3 cellular contexts compared by ENCODE assay signal in the genomic region with DNA sequence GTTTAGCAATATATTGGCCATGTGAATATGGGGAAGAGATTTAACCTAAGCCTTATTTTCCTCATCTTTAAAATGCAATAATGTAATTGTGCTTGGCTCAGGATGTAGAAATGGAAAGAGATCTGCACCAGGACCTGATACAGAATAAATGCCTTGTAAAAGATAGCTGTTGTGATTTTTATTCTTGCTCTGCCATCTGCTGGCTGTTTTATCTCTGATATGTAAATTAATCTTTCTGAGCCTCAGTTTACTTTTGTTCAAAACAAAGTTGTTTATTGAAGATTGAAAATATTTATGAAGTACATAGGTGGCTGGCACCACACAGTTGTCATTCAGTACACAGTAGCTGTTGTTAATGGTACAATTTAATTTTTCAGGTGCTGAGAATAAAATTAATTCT.
TF ChIP-seq lines count a peak whose summit lies in the region.

No MANE protein-coding gene starts in this region.

TF ChIP-seq in A549, 52 proteins besides CTCF, POLR2A, EP300 and RAD21:
- peak; percentile 49; the same call in 2 of the 3 replicates for TF ChIP-seq SMC3 (IDR thresholded peaks at IDR 0.05)
- no peak for TF ChIP-seq FOSL2 (IDR thresholded peaks at IDR 0.05)
- TF ChIP-seq FOSL2 (CRISPR knock-in tag; IDR thresholded peaks at IDR 0.05), result no peak

TF ChIP-seq in HCT116, 20 proteins besides CTCF, POLR2A, EP300 and RAD21:
- TF ChIP-seq, protein P1, sequence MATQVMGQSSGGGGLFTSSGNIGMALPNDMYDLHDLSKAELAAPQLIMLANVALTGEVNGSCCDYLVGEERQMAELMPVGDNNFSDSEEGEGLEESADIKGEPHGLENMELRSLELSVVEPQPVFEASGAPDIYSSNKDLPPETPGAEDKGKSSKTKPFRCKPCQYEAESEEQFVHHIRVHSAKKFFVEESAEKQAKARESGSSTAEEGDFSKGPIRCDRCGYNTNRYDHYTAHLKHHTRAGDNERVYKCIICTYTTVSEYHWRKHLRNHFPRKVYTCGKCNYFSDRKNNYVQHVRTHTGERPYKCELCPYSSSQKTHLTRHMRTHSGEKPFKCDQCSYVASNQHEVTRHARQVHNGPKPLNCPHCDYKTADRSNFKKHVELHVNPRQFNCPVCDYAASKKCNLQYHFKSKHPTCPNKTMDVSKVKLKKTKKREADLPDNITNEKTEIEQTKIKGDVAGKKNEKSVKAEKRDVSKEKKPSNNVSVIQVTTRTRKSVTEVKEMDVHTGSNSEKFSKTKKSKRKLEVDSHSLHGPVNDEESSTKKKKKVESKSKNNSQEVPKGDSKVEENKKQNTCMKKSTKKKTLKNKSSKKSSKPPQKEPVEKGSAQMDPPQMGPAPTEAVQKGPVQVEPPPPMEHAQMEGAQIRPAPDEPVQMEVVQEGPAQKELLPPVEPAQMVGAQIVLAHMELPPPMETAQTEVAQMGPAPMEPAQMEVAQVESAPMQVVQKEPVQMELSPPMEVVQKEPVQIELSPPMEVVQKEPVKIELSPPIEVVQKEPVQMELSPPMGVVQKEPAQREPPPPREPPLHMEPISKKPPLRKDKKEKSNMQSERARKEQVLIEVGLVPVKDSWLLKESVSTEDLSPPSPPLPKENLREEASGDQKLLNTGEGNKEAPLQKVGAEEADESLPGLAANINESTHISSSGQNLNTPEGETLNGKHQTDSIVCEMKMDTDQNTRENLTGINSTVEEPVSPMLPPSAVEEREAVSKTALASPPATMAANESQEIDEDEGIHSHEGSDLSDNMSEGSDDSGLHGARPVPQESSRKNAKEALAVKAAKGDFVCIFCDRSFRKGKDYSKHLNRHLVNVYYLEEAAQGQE (IDR thresholded peaks at IDR 0.05; ENCODE audit: low read depth), result no peak
- no peak for TF ChIP-seq EGR1 (IDR thresholded peaks at IDR 0.05; ENCODE audit: low read depth)
- TF ChIP-seq SP1 (IDR thresholded peaks at IDR 0.05; ENCODE audit: low read depth), result no peak
- no peak for TF ChIP-seq EZH2 (IDR thresholded peaks at IDR 0.05)
- TF ChIP-seq, protein P2, sequence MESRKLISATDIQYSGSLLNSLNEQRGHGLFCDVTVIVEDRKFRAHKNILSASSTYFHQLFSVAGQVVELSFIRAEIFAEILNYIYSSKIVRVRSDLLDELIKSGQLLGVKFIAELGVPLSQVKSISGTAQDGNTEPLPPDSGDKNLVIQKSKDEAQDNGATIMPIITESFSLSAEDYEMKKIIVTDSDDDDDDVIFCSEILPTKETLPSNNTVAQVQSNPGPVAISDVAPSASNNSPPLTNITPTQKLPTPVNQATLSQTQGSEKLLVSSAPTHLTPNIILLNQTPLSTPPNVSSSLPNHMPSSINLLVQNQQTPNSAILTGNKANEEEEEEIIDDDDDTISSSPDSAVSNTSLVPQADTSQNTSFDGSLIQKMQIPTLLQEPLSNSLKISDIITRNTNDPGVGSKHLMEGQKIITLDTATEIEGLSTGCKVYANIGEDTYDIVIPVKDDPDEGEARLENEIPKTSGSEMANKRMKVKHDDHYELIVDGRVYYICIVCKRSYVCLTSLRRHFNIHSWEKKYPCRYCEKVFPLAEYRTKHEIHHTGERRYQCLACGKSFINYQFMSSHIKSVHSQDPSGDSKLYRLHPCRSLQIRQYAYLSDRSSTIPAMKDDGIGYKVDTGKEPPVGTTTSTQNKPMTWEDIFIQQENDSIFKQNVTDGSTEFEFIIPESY (IDR thresholded peaks at IDR 0.05; ENCODE audit: extremely low read depth, insufficient replicate concordance, low read length), result no peak
- no peak for TF ChIP-seq EZH2phosphoT487 (IDR thresholded peaks at IDR 0.05; ENCODE audit: borderline replicate concordance)
- no peak for TF ChIP-seq POLR2AphosphoS5 (IDR thresholded peaks at IDR 0.05; ENCODE audit: low read depth, low read length)
- TF ChIP-seq CEBPB (IDR thresholded peaks at IDR 0.05; ENCODE audit: low read depth), result no peak
- TF ChIP-seq SRF (IDR thresholded peaks at IDR 0.05; ENCODE audit: low read depth), result no peak
- TF ChIP-seq ZFX (IDR thresholded peaks at IDR 0.05), result no peak

TF ChIP-seq in liver, 16 proteins besides CTCF, POLR2A, EP300 and RAD21:
- TF ChIP-seq FOXA1 (IDR thresholded peaks at IDR 0.05), result no peak
- TF ChIP-seq HNF4A (conservative IDR thresholded peaks at IDR 0.05), result no peak
- no peak for TF ChIP-seq JUND (IDR thresholded peaks at IDR 0.05)
- TF ChIP-seq FOXA2 (IDR thresholded peaks at IDR 0.05), result no peak
- TF ChIP-seq SP1 (IDR thresholded peaks at IDR 0.05), result no peak
- TF ChIP-seq, protein P2 (IDR thresholded peaks at IDR 0.05), result no peak
- TF ChIP-seq TAF1 (conservative IDR thresholded peaks at IDR 0.05), result no peak
